In the genomic region with DNA sequence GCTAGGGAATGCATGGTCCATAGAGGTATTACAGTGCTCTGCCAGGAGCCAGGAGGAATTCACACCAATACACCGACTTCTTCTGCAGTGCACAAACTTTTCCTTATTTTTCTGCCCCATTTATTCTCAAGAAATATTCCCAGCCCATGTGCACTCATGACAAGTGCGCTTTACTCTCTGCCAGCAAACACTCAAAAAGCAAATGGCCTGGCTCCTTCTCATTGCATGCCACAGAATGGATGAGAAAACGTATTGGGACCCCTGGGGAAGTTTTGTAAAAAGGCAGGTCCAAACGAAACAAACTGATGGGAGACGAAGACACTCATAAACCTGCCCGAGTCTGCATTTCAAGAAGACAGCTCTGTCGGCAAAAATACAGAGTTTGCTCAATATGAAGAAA, we compare ENCODE assay signal across 18 cellular contexts.
"Had no signal": no experiment of that assay in that cellular context is flagged by ENCODE, and none has a peak within 500 bp of the region (broad histone marks: within the 10 kb centered on the region; RNA-seq: fewer than 3 reads in every experiment).

No MANE protein-coding gene starts in this region.

- H3K27me3 ChIP-seq: dorsolateral prefrontal cortex, heart left ventricle, sigmoid colon, testis, transverse colon had no signal

- ATAC-seq: esophagus mucosa; heart left ventricle; naive thymus-derived CD4-positive, alpha-beta T cell; stimulated activated naive B cell treated with anti-CD40 and anti-IgM and Interleukin-4, amounts not matched to agents 10 μg/mL and 1 μg/mL and 100 μg/mL, for 72 hours; stimulated activated naive CD8-positive, alpha-beta T cell treated with anti-CD3 and anti-CD28 coated beads, Interleukin-15, amount 100 ng/mL, for 72 hours had no signal

- H3K9me3 ChIP-seq: heart left ventricle, sigmoid colon, testis, transverse colon had no signal

- H3K36me3 ChIP-seq: heart left ventricle, sigmoid colon, transverse colon had no signal

- H3K4me1 ChIP-seq: sigmoid colon, testis, transverse colon had no signal

- H3K4me3 ChIP-seq: dorsolateral prefrontal cortex, heart left ventricle, sigmoid colon, skin epidermis, transverse colon had no signal

- DNase-seq: cortex of kidney; dorsolateral prefrontal cortex; effector CD8-positive, alpha-beta T cell; hippocampal formation; kidney glomerular epithelial cell; naive thymus-derived CD4-positive, alpha-beta T cell; nephron progenitor cell; posterior cingulate gyrus; sigmoid colon; stimulated activated CD4-positive, alpha-beta T cell treated with anti-CD3 and anti-CD28 coated beads, Interleukin-2, amount 100 ng/mL, for 24 hours; stimulated activated CD4-positive, alpha-beta T cell treated with anti-CD3 and anti-CD28 coated beads, Interleukin-4, amount 100 ng/mL, for 4 hours; stimulated activated naive B cell treated with anti-CD40 and anti-IgM and Interleukin-4, amounts not matched to agents 10 μg/mL and 1 μg/mL and 100 μg/mL, for 72 hours; stimulated activated naive CD8-positive, alpha-beta T cell treated with anti-CD3 and anti-CD28 coated beads, Interleukin-15, amount 100 ng/mL, for 72 hours; testis; transverse colon had no signal

- H3K27ac ChIP-seq: dorsolateral prefrontal cortex, heart left ventricle, sigmoid colon, skin epidermis, testis, transverse colon had no signal
